Comparison of ENCODE assay signal across 1 cellular context in genomic region chr10:67976292-67977245, GRCh38.
TF ChIP-seq lines count a peak whose summit lies in the region.

No MANE protein-coding gene starts in this region.

TF ChIP-seq in SK-N-SH treated with all-trans-retinoic acid at 6 μM for 48 hours, 23 proteins besides CTCF, POLR2A, EP300 and RAD21 (continued from another document):
- TF ChIP-seq, protein P1, sequence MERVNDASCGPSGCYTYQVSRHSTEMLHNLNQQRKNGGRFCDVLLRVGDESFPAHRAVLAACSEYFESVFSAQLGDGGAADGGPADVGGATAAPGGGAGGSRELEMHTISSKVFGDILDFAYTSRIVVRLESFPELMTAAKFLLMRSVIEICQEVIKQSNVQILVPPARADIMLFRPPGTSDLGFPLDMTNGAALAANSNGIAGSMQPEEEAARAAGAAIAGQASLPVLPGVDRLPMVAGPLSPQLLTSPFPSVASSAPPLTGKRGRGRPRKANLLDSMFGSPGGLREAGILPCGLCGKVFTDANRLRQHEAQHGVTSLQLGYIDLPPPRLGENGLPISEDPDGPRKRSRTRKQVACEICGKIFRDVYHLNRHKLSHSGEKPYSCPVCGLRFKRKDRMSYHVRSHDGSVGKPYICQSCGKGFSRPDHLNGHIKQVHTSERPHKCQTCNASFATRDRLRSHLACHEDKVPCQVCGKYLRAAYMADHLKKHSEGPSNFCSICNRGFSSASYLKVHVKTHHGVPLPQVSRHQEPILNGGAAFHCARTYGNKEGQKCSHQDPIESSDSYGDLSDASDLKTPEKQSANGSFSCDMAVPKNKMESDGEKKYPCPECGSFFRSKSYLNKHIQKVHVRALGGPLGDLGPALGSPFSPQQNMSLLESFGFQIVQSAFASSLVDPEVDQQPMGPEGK (CRISPR knock-in tag; IDR thresholded peaks at IDR 0.05; ENCODE audit: borderline replicate concordance), result no peak
- no peak for TF ChIP-seq ARNTL (CRISPR knock-in tag; IDR thresholded peaks at IDR 0.05; ENCODE audit: borderline replicate concordance, low read depth)
